In genomic region chr2:236501531-236501930, GRCh38 we compare ENCODE assay signal across 31 cellular contexts.
"Had no signal": no experiment of that assay in that cellular context is flagged by ENCODE, and none has a peak within 500 bp of the region (broad histone marks: within the 10 kb centered on the region; RNA-seq: fewer than 3 reads in every experiment).

No MANE protein-coding gene starts in this region.

- H3K4me3 ChIP-seq: ascending aorta, breast epithelium, colonic mucosa, esophagus squamous epithelium had no signal

- H3K4me1 Mint-ChIP-seq: activated B cell treated with CpG ODN at 0.5 μM for 24 hours; activated CD8-positive, alpha-beta memory T cell treated with anti-CD3 and anti-CD28 coated beads, Interleukin-2, amount 10 ng/mL, durations not matched to agents 7 days and 5 days; activated naive CD4-positive, alpha-beta T cell treated with anti-CD3 and anti-CD28 coated beads, Interleukin-2, amount 10 ng/mL, durations not matched to agents 7 days and 5 days; activated naive CD8-positive, alpha-beta T cell treated with anti-CD3 and anti-CD28 coated beads, Interleukin-2, amount 10 ng/mL, durations not matched to agents 7 days and 5 days had no signal

- H3K9me3 ChIP-seq: ascending aorta, breast epithelium, colonic mucosa, esophagus squamous epithelium had no signal

- DNase-seq: activated B cell treated with CpG ODN at 0.5 μM for 24 hours; activated CD4-positive, alpha-beta T cell treated with anti-CD3 and anti-CD28 coated beads for 48 hours; activated CD4-positive, alpha-beta T cell treated with anti-CD3 and anti-CD28 coated beads, Interleukin-2, amount 50 U/mL, for 1 hour; activated CD4-positive, alpha-beta T cell treated with anti-CD3 and anti-CD28 coated beads, Interleukin-2, amount 50 U/mL, for 48 hours; activated CD8-positive, alpha-beta memory T cell treated with anti-CD3 and anti-CD28 coated beads, Interleukin-2, amount 10 ng/mL, durations not matched to agents 7 days and 5 days; activated CD8-positive, alpha-beta memory T cell treated with anti-CD3 and anti-CD28 coated beads, Interleukin-2, amount 50 U/mL, for 4 hours; activated CD8-positive, alpha-beta T cell treated with anti-CD3 and anti-CD28 coated beads, Interleukin-2, amount 10 ng/mL, durations not matched to agents 7 days and 5 days; activated effector memory CD4-positive, alpha-beta T cell treated with anti-CD3 and anti-CD28 coated beads, Interleukin-2, amount 50 U/mL, for 16 hours; activated naive CD4-positive, alpha-beta T cell; activated naive CD4-positive, alpha-beta T cell treated with anti-CD3 and anti-CD28 coated beads, Interleukin-2, amount 10 ng/mL, durations not matched to agents 7 days and 5 days; activated naive CD8-positive, alpha-beta T cell treated with anti-CD3 and anti-CD28 coated beads, Interleukin-2, amount 10 ng/mL, durations not matched to agents 7 days and 5 days; activated T-cell treated with anti-CD3 and anti-CD28 coated beads, Interleukin-2, amount 50 U/mL, for 1 hour; activated T-cell treated with anti-CD3 and anti-CD28 coated beads, Interleukin-2, amount 50 U/mL, for 48 hours; central memory CD4-positive, alpha-beta T cell; cerebellar nuclear complex; colonic mucosa; effector CD8-positive, alpha-beta T cell; esophagus squamous epithelium; T-helper 1 cell; T-helper 17 cell; T1000; WERI-Rb-1 had no signal

- ATAC-seq: activated CD4-positive, CD25-positive, alpha-beta regulatory T cell treated with anti-CD3 and anti-CD28 coated beads, Interleukin-2, amount 50 U/mL, for 24 hours; activated CD8-positive, alpha-beta memory T cell treated with anti-CD3 and anti-CD28 coated beads, Interleukin-2, amount 10 ng/mL, durations not matched to agents 7 days and 5 days; activated CD8-positive, alpha-beta T cell treated with anti-CD3 and anti-CD28 coated beads, Interleukin-2, amount 10 ng/mL, durations not matched to agents 7 days and 5 days; activated naive CD4-positive, alpha-beta T cell treated with anti-CD3 and anti-CD28 coated beads, Interleukin-2, amount 50 U/mL, for 72 hours; T-helper 17 cell had no signal

- H3K36me3 ChIP-seq: ascending aorta, breast epithelium, colonic mucosa, esophagus squamous epithelium, WERI-Rb-1 had no signal

- H3K27ac ChIP-seq: ascending aorta, breast epithelium, colonic mucosa, epithelial cell of prostate, esophagus squamous epithelium, WERI-Rb-1 had no signal

- H3K9me3 Mint-ChIP-seq: activated B cell treated with CpG ODN at 0.5 μM for 24 hours; activated naive CD4-positive, alpha-beta T cell treated with anti-CD3 and anti-CD28 coated beads, Interleukin-2, amount 50 U/mL, for 72 hours; activated T-helper 2 cell treated with anti-CD3 and anti-CD28 coated beads, Interferon-gamma antibody, Interleukin-2, Interleukin-4, amounts not matched to agents 10 μg/mL and 5 μg/mL and 100 μg/mL, durations not matched to agents 14 hours and 24 hours and 36 hours; T-helper 2 cell treated with Interferon-gamma antibody and Interleukin-4, amounts not matched to agents 5 μg/mL and 100 μg/mL, for 36 hours had no signal

- H3K27ac Mint-ChIP-seq: activated B cell treated with CpG ODN at 0.5 μM for 24 hours; activated CD8-positive, alpha-beta memory T cell treated with anti-CD3 and anti-CD28 coated beads, Interleukin-2, amount 10 ng/mL, durations not matched to agents 7 days and 5 days; activated CD8-positive, alpha-beta T cell treated with anti-CD3 and anti-CD28 coated beads, Interleukin-2, amount 10 ng/mL, durations not matched to agents 7 days and 5 days; activated naive CD4-positive, alpha-beta T cell treated with anti-CD3 and anti-CD28 coated beads, Interleukin-2, amount 10 ng/mL, durations not matched to agents 7 days and 5 days; activated naive CD4-positive, alpha-beta T cell treated with anti-CD3 and anti-CD28 coated beads, Interleukin-2, amount 50 U/mL, for 72 hours; activated naive CD8-positive, alpha-beta T cell treated with anti-CD3 and anti-CD28 coated beads, Interleukin-2, amount 10 ng/mL, durations not matched to agents 7 days and 5 days; activated T-helper 1 cell treated with anti-CD3 and anti-CD28 coated beads, Interleukin-12 subunit alpha, Interleukin-12 subunit beta, Interleukin-2, Interleukin-4 antibody, amounts not matched to agents 30 ng/mL and 10 ng/mL and 1 ng/mL, durations not matched to agents 14 hours and 24 hours and 36 hours; activated T-helper 2 cell treated with anti-CD3 and anti-CD28 coated beads, Interferon-gamma antibody, Interleukin-2, Interleukin-4, amounts not matched to agents 10 μg/mL and 5 μg/mL and 100 μg/mL, durations not matched to agents 14 hours and 24 hours and 36 hours; brain; T-helper 17 cell; T-helper 2 cell treated with Interferon-gamma antibody and Interleukin-4, amounts not matched to agents 5 μg/mL and 100 μg/mL, for 36 hours had no signal

- H3K27me3 ChIP-seq: ascending aorta, breast epithelium, colonic mucosa had no signal

- H3K4me3 Mint-ChIP-seq: activated B cell treated with CpG ODN at 0.5 μM for 24 hours; activated CD8-positive, alpha-beta memory T cell treated with anti-CD3 and anti-CD28 coated beads, Interleukin-2, amount 10 ng/mL, durations not matched to agents 7 days and 5 days; activated CD8-positive, alpha-beta T cell treated with anti-CD3 and anti-CD28 coated beads, Interleukin-2, amount 10 ng/mL, durations not matched to agents 7 days and 5 days; activated naive CD4-positive, alpha-beta T cell treated with anti-CD3 and anti-CD28 coated beads, Interleukin-2, amount 10 ng/mL, durations not matched to agents 7 days and 5 days; activated naive CD8-positive, alpha-beta T cell treated with anti-CD3 and anti-CD28 coated beads, Interleukin-2, amount 10 ng/mL, durations not matched to agents 7 days and 5 days; activated T-helper 1 cell treated with anti-CD3 and anti-CD28 coated beads, Interleukin-12 subunit alpha, Interleukin-12 subunit beta, Interleukin-2, Interleukin-4 antibody, amounts not matched to agents 30 ng/mL and 10 ng/mL and 1 ng/mL, durations not matched to agents 14 hours and 24 hours and 36 hours; brain; T-helper 17 cell; T-helper 2 cell treated with Interferon-gamma antibody and Interleukin-4, amounts not matched to agents 5 μg/mL and 100 μg/mL, for 36 hours had no signal

- H3K36me3 Mint-ChIP-seq: activated CD8-positive, alpha-beta memory T cell treated with anti-CD3 and anti-CD28 coated beads, Interleukin-2, amount 10 ng/mL, durations not matched to agents 7 days and 5 days; activated naive CD4-positive, alpha-beta T cell treated with anti-CD3 and anti-CD28 coated beads, Interleukin-2, amount 10 ng/mL, durations not matched to agents 7 days and 5 days; brain had no signal

- H3K4me1 ChIP-seq: ascending aorta, colonic mucosa, esophagus squamous epithelium had no signal
